ENCODE assay signal across 8 cellular contexts in genomic region chr2:37890893-37891495, GRCh38. TPM values are rescaled to one million over a fixed set of nuclear protein-coding genes. Genes with fewer than 3 reads are reported as not detected.
DNase-seq lines count a peak whose midpoint lies in the region; ATAC-seq and TF ChIP-seq lines count a peak whose summit lies in the region.

No MANE protein-coding gene starts in this region.

- no peaks in the 10 kb centered on the region for H3K9me2 ChIP-seq in GM23338 (ENCODE audit: insufficient read depth)

- no peaks in the 10 kb centered on the region for H4K20me1 ChIP-seq in GM23338 (replicated peaks; ENCODE audit: insufficient read depth)

- no peaks in the 10 kb centered on the region for H3K79me2 ChIP-seq in GM23338 (replicated peaks; ENCODE audit: insufficient read depth)

- H3K9me3 ChIP-seq in CD4-positive, CD25-positive, alpha-beta regulatory T cell (ENCODE audit: control insufficient read depth in 2 of 2, low read length in 2 of 2): no peaks in the 10 kb centered on the region

- TF ChIP-seq CTCF in GM23338 (conservative IDR thresholded peaks at IDR 0.05; ENCODE audit: low read depth in 2 of 2): peak; percentile 82 to 89

- H3K4me1 Mint-ChIP-seq in CD4-positive, CD25-positive, alpha-beta regulatory T cell: peaks cover 0 to 31% (median 10%) of the 10 kb centered on the region in 4 donors
- peaks cover 5% of the 10 kb centered on the region; the same call in 2 of the 3 replicates for H3K4me1 Mint-ChIP-seq in GM23338

- peak overlapping the region in 1 of 3 donors; percentile 36 for H3K27ac Mint-ChIP-seq in CD4-positive, CD25-positive, alpha-beta regulatory T cell
- no peak overlapping the region for H3K27ac Mint-ChIP-seq in GM23338

- no peak overlapping the region for H3K4me2 ChIP-seq in GM23338

- ATAC-seq in CD4-positive, CD25-positive, alpha-beta regulatory T cell (ENCODE audit: low read depth in 2 of 2): peak; percentile 50 to 61
- ATAC-seq in GM23338 (peak; percentile 99), left colon (peak; percentile 94), GM18858 (IDR thresholded peaks at IDR 0.05; ENCODE audit: unreplicated experiment) (no peak)

- H3K27me3 Mint-ChIP-seq in CD4-positive, CD25-positive, alpha-beta regulatory T cell: peaks cover 22% of the 10 kb centered on the region
- peaks cover 7% of the 10 kb centered on the region for H3K27me3 Mint-ChIP-seq in GM23338 (ENCODE audit: insufficient read depth, low read depth, poor library complexity)

- H3K4me3 Mint-ChIP-seq in CD4-positive, CD25-positive, alpha-beta regulatory T cell: no peak overlapping the region
- H3K4me3 Mint-ChIP-seq in GM23338: no peak overlapping the region

- H3K4me3 ChIP-seq in CD4-positive, CD25-positive, alpha-beta regulatory T cell (ENCODE audit: low read depth, low read length): no peak overlapping the region
- H3K4me3 ChIP-seq in GM23338: no peak overlapping the region

- peaks cover 6% of the 10 kb centered on the region for H3K4me1 ChIP-seq in CD4-positive, CD25-positive, alpha-beta regulatory T cell (ENCODE audit: control insufficient read depth, insufficient read depth, low read length, poor library complexity, severe bottlenecking)
- peaks cover 1% of the 10 kb centered on the region; the same call in 1 of the 2 replicates for H3K4me1 ChIP-seq in GM23338 (ENCODE audit: insufficient read depth)

- H3F3A ChIP-seq in GM23338 (replicated peaks; ENCODE audit: low read depth): no peaks in the 10 kb centered on the region

- peak overlapping the region; percentile 23; the same call in 1 of the 2 replicates for H2AFZ ChIP-seq in GM23338

- H3K27ac ChIP-seq in CD4-positive, CD25-positive, alpha-beta regulatory T cell (ENCODE audit: insufficient read depth, low read length, poor library complexity, severe bottlenecking): no peak overlapping the region
- H3K27ac ChIP-seq in GM23338 (ENCODE audit: low read depth) (no peak overlapping the region), caudate nucleus (ENCODE audit: low read depth, low read length) (no peak overlapping the region)

- H3K36me3 Mint-ChIP-seq in CD4-positive, CD25-positive, alpha-beta regulatory T cell: no peaks in the 10 kb centered on the region
- no peaks in the 10 kb centered on the region for H3K36me3 Mint-ChIP-seq in GM23338 (ENCODE audit: low read depth)

- peaks cover 2% of the 10 kb centered on the region for H3K27me3 ChIP-seq in CD4-positive, CD25-positive, alpha-beta regulatory T cell (ENCODE audit: control insufficient read depth, insufficient read depth, low read length)
- no peaks in the 10 kb centered on the region for H3K27me3 ChIP-seq in GM23338 (ENCODE audit: insufficient read depth)

- peak; percentile 30 to 67 (median 53) for DNase-seq in CD4-positive, CD25-positive, alpha-beta regulatory T cell
- DNase-seq in GM23338 (ENCODE audit: low spot score) (peak; percentile 89), NCI-H2171 treated with DMSO at 0.1 percent for 48 hours (lab: John Stamatoyannopoulos, UW) (peak; percentile 43), caudate nucleus (lab: John Stamatoyannopoulos, UW) (peak in 39 of 61 donors; percentile 2 to 66 (median 24)), left colon (peak; percentile 60 to 81)
- peak; percentile 22 to 63 (median 38) for DNase-seq in activated CD4-positive, CD25-positive, alpha-beta regulatory T cell (lab: John Stamatoyannopoulos, UW)
- DNase-seq in stimulated activated CD4-positive, alpha-beta T cell treated with anti-CD3 and anti-CD28 coated beads, Interleukin-2, amount 100 ng/mL, for 48 hours: peak; percentile 72 to 75

- no peaks in the 10 kb centered on the region for H3K9me3 Mint-ChIP-seq in CD4-positive, CD25-positive, alpha-beta regulatory T cell
- no peaks in the 10 kb centered on the region for H3K9me3 Mint-ChIP-seq in GM23338

- H3K36me3 ChIP-seq in CD4-positive, CD25-positive, alpha-beta regulatory T cell (ENCODE audit: control insufficient read depth, insufficient read depth, low read length): no peaks in the 10 kb centered on the region
- H3K36me3 ChIP-seq in GM23338 (ENCODE audit: insufficient read depth): no peaks in the 10 kb centered on the region

- intact Hi-C loops in left colon (cut with DNase I, micrococcal nuclease): no loop called here

TF ChIP-seq in GM23338, 12 proteins besides CTCF, POLR2A, EP300 and RAD21:
- no peak for TF ChIP-seq EZH2phosphoT487 (IDR thresholded peaks at IDR 0.05; ENCODE audit: unreplicated experiment)
- TF ChIP-seq EZH2 (IDR thresholded peaks at IDR 0.05; ENCODE audit: low read depth, unreplicated experiment): no peak
- no peak for TF ChIP-seq CREB1 (CRISPR knock-in tag; IDR thresholded peaks at IDR 0.05; ENCODE audit: low read depth)
- TF ChIP-seq REST (IDR thresholded peaks at IDR 0.05; ENCODE audit: unreplicated experiment): no peak
- TF ChIP-seq ZNF331 (CRISPR knock-in tag; IDR thresholded peaks at IDR 0.05; ENCODE audit: low read depth): no peak
- no peak for TF ChIP-seq NANOG (IDR thresholded peaks at IDR 0.05; ENCODE audit: borderline replicate concordance)
TF ChIP-seq in GM23338: peak in this region for 0.

RNA-seq across cellular contexts. Expression of gene RMDN2, which starts 34.1 kb away (rescaled TPM):
- total RNA-seq in CD4-positive, CD25-positive, alpha-beta regulatory T cell: 1.3 TPM
- polyA plus RNA-seq in CD4-positive, CD25-positive, alpha-beta regulatory T cell: 1 to 10 TPM; 1.7 to 3.2 (median 2.1) TPM
- total RNA-seq in GM23338 (2014; rRNA removed; shearing (Covaris generic)): 2.7 and 3.4 TPM in 2 replicates
- polyA plus RNA-seq in GM23338 (2016; fragmentation: Nextera tagmentation; extraction: Ambion mirVana): 3.2 and 3.6 TPM in 2 replicates
- total RNA-seq in left colon: 10 to 100 TPM; 28.1 to 32.2 TPM

Comparison
In these comparisons a context has a peak if more than half of its experiments do, and no peak if none do; other contexts are left out.
1. DNase-seq: peak in every context shown above with its lines; median percentile 89 in GM23338; 74 in stimulated activated CD4-positive, alpha-beta T cell treated with anti-CD3 and anti-CD28 coated beads, Interleukin-2, amount 100 ng/mL, for 48 hours; 70 in left colon; 53 in CD4-positive, CD25-positive, alpha-beta regulatory T cell; 43 in NCI-H2171 treated with DMSO at 0.1 percent for 48 hours; 38 in activated CD4-positive, CD25-positive, alpha-beta regulatory T cell; 24 in caudate nucleus.